In the genomic region with DNA sequence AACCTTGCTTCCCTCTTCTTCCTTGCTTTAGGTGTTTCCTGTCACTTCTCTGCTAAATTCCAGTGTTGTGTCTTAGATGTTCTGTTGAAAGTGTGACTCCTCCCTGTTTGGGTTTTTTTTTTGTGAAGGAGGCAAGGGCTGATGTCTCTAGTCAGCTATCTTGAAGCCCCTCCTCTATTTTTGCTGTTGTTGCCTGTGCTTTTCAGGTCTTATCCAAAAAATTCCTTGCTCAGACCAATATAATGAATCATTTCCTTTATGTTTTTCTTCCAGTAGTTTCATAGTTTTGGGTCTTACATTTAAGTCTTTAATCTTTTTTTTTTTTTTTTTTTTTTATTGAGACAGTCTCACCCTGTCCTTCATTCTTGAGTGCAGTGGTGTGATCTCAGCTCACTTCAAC, we compare ENCODE assay signal across 1 cellular context.
TF ChIP-seq lines count a peak whose summit lies in the region.

No MANE protein-coding gene starts in this region.

TF ChIP-seq in H1, 55 proteins besides CTCF, POLR2A, EP300 and RAD21 (continued from another document):
- no peak for TF ChIP-seq CHD7 (IDR thresholded peaks at IDR 0.05; ENCODE audit: insufficient replicate concordance, low read length)
- TF ChIP-seq RFX5 (IDR thresholded peaks at IDR 0.05; ENCODE audit: borderline replicate concordance, low read depth, low read length) = no peak
- TF ChIP-seq SRF (IDR thresholded peaks at IDR 0.05; ENCODE audit: low read depth, low read length) = no peak
- TF ChIP-seq NANOG (IDR thresholded peaks at IDR 0.05; ENCODE audit: insufficient read depth, low read depth, low read length, poor library complexity, severe bottlenecking) = no peak
- TF ChIP-seq MAX (IDR thresholded peaks at IDR 0.05) = no peak
- no peak for TF ChIP-seq RNF2 (IDR thresholded peaks at IDR 0.05; ENCODE audit: borderline replicate concordance, low read depth, low read length, missing control alignments, poor library complexity, severe bottlenecking)
- no peak for TF ChIP-seq YY1 (IDR thresholded peaks at IDR 0.05; ENCODE audit: low read depth, low read length)
